In genomic region chr12:96986883-96987523, GRCh38 we compare ENCODE assay signal across 7 cellular contexts.
DNase-seq lines count a peak whose midpoint lies in the region; FAIRE-seq and TF ChIP-seq lines count a peak whose summit lies in the region.

No MANE protein-coding gene starts in this region.

- no peaks in the 10 kb centered on the region for H3K79me2 ChIP-seq in DOHH2 (ENCODE audit: control insufficient read depth, low read length)

- peak; percentile 34 for DNase-seq in HTR-8/SVneo (ENCODE audit: insufficient read length, low spot score)
- DNase-seq in RPMI8226: peak; percentile 43
- DNase-seq in fibroblast of mammary gland (ENCODE audit: low read depth): peak; percentile 31
- no peak for DNase-seq in spleen
- DNase-seq in middle frontal gyrus (ENCODE audit: extremely low spot score, low spot score): no peak
- DNase-seq in NOMO-1 treated with dmso at 0.1 percent for 144 hours (lab: John Stamatoyannopoulos, UW; ENCODE audit: unreplicated experiment): no peak

- no peaks in the 10 kb centered on the region for H3F3A ChIP-seq in DOHH2 (ENCODE audit: control insufficient read depth, insufficient read depth)

- H3K27ac ChIP-seq in DOHH2 (ENCODE audit: low read depth, low read length): no peak overlapping the region
- no peak overlapping the region for H3K27ac ChIP-seq in spleen

- H3K9me2 ChIP-seq in DOHH2 (replicated peaks; ENCODE audit: control insufficient read depth, low read length): no peaks in the 10 kb centered on the region

- no peak overlapping the region for H3K4me2 ChIP-seq in DOHH2 (ENCODE audit: low read length)

- H3K36me3 ChIP-seq in DOHH2 (ENCODE audit: control insufficient read depth, low read length) (no peaks in the 10 kb centered on the region), spleen (no peaks in the 10 kb centered on the region)

- no peak for TF ChIP-seq POLR2A in spleen (IDR thresholded peaks at IDR 0.05)

- TF ChIP-seq CTCF in DOHH2 (IDR thresholded peaks at IDR 0.05; ENCODE audit: low read depth, low read length, poor library complexity, severe bottlenecking) (peak; percentile 27), fibroblast of mammary gland (conservative IDR thresholded peaks at IDR 0.05; ENCODE audit: control insufficient read depth, insufficient read depth, low read depth, low read length) (peak; percentile 55), spleen (IDR thresholded peaks at IDR 0.05 in 8 of 11, conservative IDR thresholded peaks at IDR 0.05 in 3 of 11) (peak in 7 of 11 experiments; percentile 29 to 54 (median 47))

- H3K9me3 ChIP-seq in DOHH2 (ENCODE audit: control insufficient read depth, insufficient read depth, low read length) (no peaks in the 10 kb centered on the region), spleen (no peaks in the 10 kb centered on the region)

- intact Hi-C loops in spleen (cut with DNase I; ENCODE audit: low total_unique reads): loop anchor here (5.0 kb wide), 1 partner anchor 320 kb away; no protein-coding TSS in a partner anchor

- no peaks in the 10 kb centered on the region for H4K20me1 ChIP-seq in DOHH2 (ENCODE audit: control insufficient read depth, insufficient read depth, low read depth, low read length)

- H3K27me3 ChIP-seq in DOHH2 (ENCODE audit: control insufficient read depth, low read length): peaks cover 4% of the 10 kb centered on the region
- peaks cover 0 to 42% (median 10%) of the 10 kb centered on the region in 7 donors for H3K27me3 ChIP-seq in spleen (replicated peaks in 1 of 7)

- no peak overlapping the region for H3K4me3 ChIP-seq in DOHH2 (ENCODE audit: low read length)
- no peak overlapping the region for H3K4me3 ChIP-seq in fibroblast of mammary gland (ENCODE audit: control insufficient read depth, low read depth, low read length)
- H3K4me3 ChIP-seq in spleen: no peak overlapping the region

- 23 to 35% (median 30%) methylated on average over 2 of the region's 2 CpGs for WGBS in spleen, 5 donors

- no peaks in the 10 kb centered on the region for H3K4me1 ChIP-seq in DOHH2 (ENCODE audit: control insufficient read depth, low read length)
- H3K4me1 ChIP-seq in spleen: peaks cover 0 to 15% (median 11%) of the 10 kb centered on the region in 6 donors

- no peak for FAIRE-seq in HTR-8/SVneo (lab: Jason Lieb, UNC)

Comparison
In these comparisons a context has a peak if more than half of its experiments do, and no peak if none do; other contexts are left out.
1. DNase-seq: peak in HTR-8/SVneo (single experiment), RPMI8226 (single experiment) and fibroblast of mammary gland (single experiment); none in spleen (single experiment), middle frontal gyrus (single experiment) and NOMO-1 treated with dmso at 0.1 percent for 144 hours (single experiment).
2. Peak in every context shown above with its lines, with median percentiles within 50 percentile points of each other: CTCF ChIP-seq.